In genomic region chr19:1408300-1409203, GRCh38 we compare ENCODE assay signal across 8 cellular contexts. TPM values are rescaled to one million over a fixed set of nuclear protein-coding genes. Genes with fewer than 3 reads are reported as not detected.
DNase-seq lines count a peak whose midpoint lies in the region; ATAC-seq, FAIRE-seq and TF ChIP-seq lines count a peak whose summit lies in the region.

No MANE protein-coding gene starts in this region.

- POLR2A ChIA-PET in HEK293T (lab: Yijun Ruan, JAX) = interaction anchor here (1.1 kb wide), 1 partner anchor 139 kb away, joined by 5 read pairs; the partner anchor contains the start of gene CIRBP

- no peak for ATAC-seq in GM18519 (IDR thresholded peaks at IDR 0.05; ENCODE audit: low FRiP score, unreplicated experiment)

- TF ChIP-seq CTCF in bronchial epithelial cell (IDR thresholded peaks at IDR 0.05; ENCODE audit: insufficient read depth, low read length, severe bottlenecking) = no peak

- FAIRE-seq in bronchial epithelial cell (lab: Jason Lieb, UNC) = no peak

- H3K36me3 ChIP-seq in bronchial epithelial cell (ENCODE audit: control insufficient read depth, insufficient read depth, low read length) = peaks cover 19% of the 10 kb centered on the region

- CTCF ChIA-PET in HEK293T (lab: Yijun Ruan, JAX) = interaction anchor here (0.6 kb wide), 1 partner anchor 28 kb away, joined by 3 read pairs; no protein-coding TSS in a partner anchor

- DNase-seq in AG20443 (ENCODE audit: low spot score) (peak; percentile 55), HEK293T (ENCODE audit: extremely low spot score) (no peak), UCSD-AML1 (lab: John Stamatoyannopoulos, UW; ENCODE audit: unreplicated experiment) (peak; percentile 59), bronchial epithelial cell (ENCODE audit: low read depth) (no peak), GF-D8 (lab: John Stamatoyannopoulos, UW) (no peak)
- DNase-seq in stimulated activated CD4-positive, alpha-beta T cell treated with anti-CD3 and anti-CD28 coated beads, Interleukin-4, amount 100 ng/mL, for 4 hours = peak; percentile 52 to 61

- peak overlapping the region; percentile 83 for H3K27ac ChIP-seq in layer of hippocampus (ENCODE audit: low read depth, low read length)

- no peaks in the 10 kb centered on the region for H3K27me3 ChIP-seq in bronchial epithelial cell (ENCODE audit: control insufficient read depth, insufficient read depth, low read length)
- H3K27me3 ChIP-seq in layer of hippocampus (ENCODE audit: control insufficient read depth, insufficient read depth, low read length) = no peaks in the 10 kb centered on the region

- peak overlapping the region; percentile 88 for H3K4me3 ChIP-seq in bronchial epithelial cell (ENCODE audit: low read depth, low read length)

TF ChIP-seq in HEK293T, 16 proteins besides CTCF, POLR2A, EP300 and RAD21:
- TF ChIP-seq L3MBTL2 (conservative IDR thresholded peaks at IDR 0.05) (peak; percentile 71), ELF4 (IDR thresholded peaks at IDR 0.05) (no peak)

RNA-seq across cellular contexts. Expression of gene DAZAP1, which starts 1.2 kb away (rescaled TPM):
- total RNA-seq in bronchial epithelial cell = 115 and 128 TPM in 2 replicates

RNA-seq across cellular contexts. Expression of gene GAMT, which starts 7.2 kb away (rescaled TPM):
- total RNA-seq in bronchial epithelial cell = 6.8 and 9.7 TPM in 2 replicates

RNA-seq across cellular contexts. Expression of gene NDUFS7, which starts 24.8 kb away (rescaled TPM):
- 101 and 109 TPM in 2 replicates for total RNA-seq in bronchial epithelial cell

RNA-seq across cellular contexts. Expression of gene RPS15, which starts 29.6 kb away (rescaled TPM):
- 380 and 966 TPM in 2 replicates for total RNA-seq in bronchial epithelial cell

RNA-seq across cellular contexts. Expression of gene APC2, which starts 41.4 kb away (rescaled TPM):
- total RNA-seq in bronchial epithelial cell = under 0.01 TPM in 2 replicates

Comparison
In these comparisons a context has a peak if more than half of its experiments do, and no peak if none do; other contexts are left out.
1. DNase-seq: peak in AG20443 (single experiment), UCSD-AML1 (single experiment) and stimulated activated CD4-positive, alpha-beta T cell treated with anti-CD3 and anti-CD28 coated beads, Interleukin-4, amount 100 ng/mL, for 4 hours (2 of 2); none in HEK293T (single experiment), bronchial epithelial cell (single experiment) and GF-D8 (single experiment).